Comparison of ENCODE assay signal across 1 cellular context in genomic region chr7:149869291-149869650, GRCh38.
TF ChIP-seq lines count a peak whose summit lies in the region.

No MANE protein-coding gene starts in this region.

TF ChIP-seq in GM12878, 131 proteins besides CTCF, POLR2A, EP300 and RAD21:
- TF ChIP-seq SMAD1 (IDR thresholded peaks at IDR 0.05; ENCODE audit: low read depth, partially characterized antibody) (no peak), IRF4 (IDR thresholded peaks at IDR 0.05; ENCODE audit: low read depth, low read length) (no peak), TCF3 (IDR thresholded peaks at IDR 0.05; ENCODE audit: borderline replicate concordance, insufficient read depth, low read depth, low read length) (no peak), SUZ12 (IDR thresholded peaks at IDR 0.05; ENCODE audit: unreplicated experiment) (no peak), RUNX3 (IDR thresholded peaks at IDR 0.05; ENCODE audit: low read length) (no peak), NRF1 (conservative IDR thresholded peaks at IDR 0.05; ENCODE audit: low read depth, low read length) (no peak), E4F1 (IDR thresholded peaks at IDR 0.05; ENCODE audit: borderline replicate concordance, partially characterized antibody) (no peak), SKIL (IDR thresholded peaks at IDR 0.05; ENCODE audit: low read depth, poor library complexity, severe bottlenecking) (no peak)
